In the genomic region with DNA sequence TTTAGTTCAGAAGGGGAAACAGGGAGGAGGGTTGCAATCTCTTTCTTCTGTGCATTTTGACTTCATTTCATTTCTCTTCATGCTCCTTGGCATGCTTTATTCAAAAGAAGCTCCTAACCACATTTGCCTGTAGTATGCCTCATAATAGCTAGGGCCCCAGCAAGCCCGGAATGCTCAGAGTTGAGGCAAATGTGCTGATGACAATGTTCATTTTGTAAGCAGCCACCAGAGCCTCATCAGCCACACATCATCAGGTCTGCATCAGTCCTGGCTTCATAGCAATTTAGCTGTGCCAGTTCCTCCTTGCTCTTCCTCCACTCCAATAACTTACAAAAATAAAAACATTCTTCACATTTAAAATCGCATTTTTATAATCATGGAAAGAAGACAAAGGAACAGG, we compare ENCODE assay signal across 17 cellular contexts.
"Had no signal": no experiment of that assay in that cellular context is flagged by ENCODE, and none has a peak within 500 bp of the region (broad histone marks: within the 10 kb centered on the region; RNA-seq: fewer than 3 reads in every experiment).

No MANE protein-coding gene starts in this region.

- H3K9ac ChIP-seq: parathyroid adenoma had no signal

- H2AFZ ChIP-seq: parathyroid adenoma had no signal

- H3K36me3 Mint-ChIP-seq: activated CD4-positive, alpha-beta memory T cell treated with anti-CD3 and anti-CD28 coated beads for 36 hours; activated CD8-positive, alpha-beta memory T cell treated with anti-CD3 and anti-CD28 coated beads, Interleukin-2, amount 10 ng/mL, durations not matched to agents 7 days and 5 days; activated naive CD8-positive, alpha-beta T cell treated with anti-CD3 and anti-CD28 coated beads for 36 hours; natural killer cell treated with Interleukin-12 subunit alpha and Interleukin-12 subunit beta and Interleukin-15 and Interleukin-18, amount 100 ng/mL, for 72 hours; stimulated activated naive B cell treated with anti-CD40 and anti-IgM and Interleukin-4, amounts not matched to agents 10 μg/mL and 1 μg/mL and 100 μg/mL, for 72 hours had no signal

- DNase-seq: activated CD4-positive, alpha-beta memory T cell treated with anti-CD3 and anti-CD28 coated beads for 36 hours; activated CD4-positive, alpha-beta T cell treated with anti-CD3 and anti-CD28 coated beads for 36 hours; activated CD8-positive, alpha-beta memory T cell treated with anti-CD3 and anti-CD28 coated beads, Interleukin-2, amount 10 ng/mL, durations not matched to agents 7 days and 5 days; activated naive CD4-positive, alpha-beta T cell; activated naive CD8-positive, alpha-beta T cell treated with anti-CD3 and anti-CD28 coated beads for 36 hours; amygdala; effector memory CD8-positive, alpha-beta T cell; foreskin melanocyte; glutamatergic neuron; hypothalamus; sigmoid colon; stimulated activated naive B cell treated with anti-CD40 and anti-IgM and Interleukin-4, amounts not matched to agents 10 μg/mL and 1 μg/mL and 100 μg/mL, for 72 hours; T-helper 2 cell had no signal

- H3K4me3 ChIP-seq: sigmoid colon had no signal

- H3K4me1 Mint-ChIP-seq: activated CD4-positive, alpha-beta T cell treated with anti-CD3 and anti-CD28 coated beads for 36 hours; activated CD8-positive, alpha-beta memory T cell treated with anti-CD3 and anti-CD28 coated beads, Interleukin-2, amount 10 ng/mL, durations not matched to agents 7 days and 5 days; activated naive CD8-positive, alpha-beta T cell treated with anti-CD3 and anti-CD28 coated beads for 36 hours; activated T-helper 17 cell treated with anti-CD3 and anti-CD28 coated beads, Interleukin-2, amount 50 U/mL, for 72 hours; stimulated activated naive B cell treated with anti-CD40 and anti-IgM and Interleukin-4, amounts not matched to agents 10 μg/mL and 1 μg/mL and 100 μg/mL, for 72 hours had no signal

- ATAC-seq: activated CD4-positive, alpha-beta T cell treated with anti-CD3 and anti-CD28 coated beads for 36 hours; activated CD8-positive, alpha-beta memory T cell treated with anti-CD3 and anti-CD28 coated beads, Interleukin-2, amount 10 ng/mL, durations not matched to agents 7 days and 5 days; activated T-helper 17 cell treated with anti-CD3 and anti-CD28 coated beads, Interleukin-2, amount 50 U/mL, for 72 hours; effector memory CD8-positive, alpha-beta T cell; natural killer cell treated with Interleukin-12 subunit alpha and Interleukin-12 subunit beta and Interleukin-15 and Interleukin-18, amount 100 ng/mL, for 72 hours; stimulated activated naive B cell treated with anti-CD40 and anti-IgM and Interleukin-4, amounts not matched to agents 10 μg/mL and 1 μg/mL and 100 μg/mL, for 72 hours had no signal

- H3K9me3 ChIP-seq: neutrophil, sigmoid colon had no signal

- H3K27ac ChIP-seq: neutrophil, parathyroid adenoma, sigmoid colon had no signal

- H3K27me3 ChIP-seq: neutrophil, sigmoid colon had no signal

- H3K4me3 Mint-ChIP-seq: activated CD4-positive, alpha-beta memory T cell treated with anti-CD3 and anti-CD28 coated beads for 36 hours; activated CD4-positive, alpha-beta T cell treated with anti-CD3 and anti-CD28 coated beads for 36 hours; activated CD8-positive, alpha-beta memory T cell treated with anti-CD3 and anti-CD28 coated beads, Interleukin-2, amount 10 ng/mL, durations not matched to agents 7 days and 5 days; activated naive CD8-positive, alpha-beta T cell treated with anti-CD3 and anti-CD28 coated beads for 36 hours; activated T-helper 17 cell treated with anti-CD3 and anti-CD28 coated beads, Interleukin-2, amount 50 U/mL, for 72 hours; effector memory CD8-positive, alpha-beta T cell; natural killer cell treated with Interleukin-12 subunit alpha and Interleukin-12 subunit beta and Interleukin-15 and Interleukin-18, amount 100 ng/mL, for 72 hours; stimulated activated naive B cell treated with anti-CD40 and anti-IgM and Interleukin-4, amounts not matched to agents 10 μg/mL and 1 μg/mL and 100 μg/mL, for 72 hours had no signal

- H3K36me3 ChIP-seq: neutrophil, sigmoid colon had no signal

- H3K9me3 Mint-ChIP-seq: activated T-helper 17 cell treated with anti-CD3 and anti-CD28 coated beads, Interleukin-2, amount 50 U/mL, for 72 hours had no signal

- H3K27ac Mint-ChIP-seq: activated CD4-positive, alpha-beta memory T cell treated with anti-CD3 and anti-CD28 coated beads for 36 hours; activated CD4-positive, alpha-beta T cell treated with anti-CD3 and anti-CD28 coated beads for 36 hours; activated CD8-positive, alpha-beta memory T cell treated with anti-CD3 and anti-CD28 coated beads, Interleukin-2, amount 10 ng/mL, durations not matched to agents 7 days and 5 days; activated naive CD8-positive, alpha-beta T cell treated with anti-CD3 and anti-CD28 coated beads for 36 hours; activated T-helper 17 cell treated with anti-CD3 and anti-CD28 coated beads, Interleukin-2, amount 50 U/mL, for 72 hours; effector memory CD8-positive, alpha-beta T cell; natural killer cell treated with Interleukin-12 subunit alpha and Interleukin-12 subunit beta and Interleukin-15 and Interleukin-18, amount 100 ng/mL, for 72 hours; stimulated activated naive B cell treated with anti-CD40 and anti-IgM and Interleukin-4, amounts not matched to agents 10 μg/mL and 1 μg/mL and 100 μg/mL, for 72 hours had no signal

- H3K4me1 ChIP-seq: parathyroid adenoma, sigmoid colon had no signal
